Comparison of ENCODE assay signal across 8 cellular contexts in the genomic region with DNA sequence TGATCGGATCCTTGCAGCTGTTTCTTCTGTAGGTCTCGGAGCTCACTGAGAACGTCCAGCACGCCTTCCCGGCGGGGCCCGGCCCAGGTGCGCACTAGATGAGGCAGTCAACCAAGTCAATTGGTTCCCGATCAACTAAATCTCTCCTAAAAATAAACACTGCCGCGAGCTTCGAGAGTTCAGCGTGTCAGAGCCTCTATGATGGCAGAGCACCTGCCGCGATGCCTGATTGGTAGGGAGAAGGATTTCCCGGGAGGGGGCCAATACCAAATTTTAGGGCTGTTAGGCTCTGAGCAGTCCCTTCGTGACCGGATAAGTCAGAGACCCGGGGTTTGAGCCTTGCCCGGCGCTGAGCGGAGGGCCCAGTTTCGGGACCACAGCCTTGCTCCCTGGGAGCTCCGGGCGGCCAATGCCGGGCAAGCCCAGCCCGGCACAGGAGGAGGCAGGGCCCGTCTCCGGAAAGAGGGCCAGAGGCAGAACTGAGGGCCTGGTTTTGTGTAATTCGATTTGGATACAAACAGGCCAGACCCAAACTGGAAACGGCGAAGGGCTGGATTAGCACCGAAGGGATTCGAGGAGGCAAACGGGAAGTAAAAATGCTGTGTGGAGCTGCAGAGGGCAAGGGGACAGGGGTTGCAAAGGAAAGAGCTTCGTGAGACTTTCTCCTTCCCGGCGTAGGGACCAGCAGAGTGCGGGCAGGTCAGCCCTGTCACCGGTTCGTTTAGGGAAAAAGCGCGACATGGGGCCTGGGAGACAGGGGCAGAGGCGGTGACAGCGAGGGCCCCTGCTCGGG. TPM values are rescaled to one million over a fixed set of nuclear protein-coding genes. Genes with fewer than 3 reads are reported as not detected.
DNase-seq lines count a peak whose midpoint lies in the region; ATAC-seq, FAIRE-seq and TF ChIP-seq lines count a peak whose summit lies in the region.

No MANE protein-coding gene starts in this region.

- peak overlapping the region; percentile 26 for H3K4me2 ChIP-seq in OCI-LY3 (ENCODE audit: low read length)

- H3K36me3 Mint-ChIP-seq in activated CD4-positive, alpha-beta T cell treated with anti-CD3 and anti-CD28 coated beads, Interleukin-2, amount 10 ng/mL, durations not matched to agents 24 days and 14 days (ENCODE audit: low read depth): no peaks in the 10 kb centered on the region

- H4K20me1 ChIP-seq in OCI-LY3 (ENCODE audit: insufficient read depth, low read length): no peaks in the 10 kb centered on the region

- ATAC-seq in pancreas (peak; percentile 42 to 57 (median 46)), HG03469 (IDR thresholded peaks at IDR 0.05; ENCODE audit: unreplicated experiment) (no peak)

- peaks cover 4% of the 10 kb centered on the region for H3K4me1 Mint-ChIP-seq in activated CD4-positive, alpha-beta T cell treated with anti-CD3 and anti-CD28 coated beads, Interleukin-2, amount 10 ng/mL, durations not matched to agents 24 days and 14 days

- 13 to 14% methylated on average over 42 to 46 of the region's 46 CpGs for WGBS in pancreas, 2 donors

- DNase-seq in activated CD4-positive, alpha-beta T cell treated with anti-CD3 and anti-CD28 coated beads, Interleukin-2, amount 10 ng/mL, durations not matched to agents 24 days and 14 days: peak; percentile 58
- no peak for DNase-seq in activated CD4-positive, alpha-beta T cell treated with anti-CD3 and anti-CD28 coated beads, Interleukin-2, amount 50 U/mL, for 1 hour
- DNase-seq in epithelial cell of proximal tubule (ENCODE audit: low read depth): no peak
- peak in 3 of 6 donors; percentile 28 to 57 (median 38) for DNase-seq in pancreas
- DNase-seq in kidney glomerular epithelial cell (lab: John Stamatoyannopoulos, UW): no peak
- no peak for DNase-seq in AML-193 (lab: John Stamatoyannopoulos, UW)

- H3K27ac Mint-ChIP-seq in activated CD4-positive, alpha-beta T cell treated with anti-CD3 and anti-CD28 coated beads, Interleukin-2, amount 10 ng/mL, durations not matched to agents 24 days and 14 days: no peak overlapping the region

- H3K4me3 ChIP-seq in OCI-LY3 (ENCODE audit: low read length) (peak overlapping the region; percentile 35; the same call in 1 of the 2 replicates), epithelial cell of proximal tubule (ENCODE audit: low read depth, low read length) (peak overlapping the region; percentile 17), pancreas (peak overlapping the region; percentile 19 to 49 (median 34))

- H3K36me3 ChIP-seq in OCI-LY3 (replicated peaks; ENCODE audit: low read depth, low read length): no peaks in the 10 kb centered on the region
- H3K36me3 ChIP-seq in pancreas: no peaks in the 10 kb centered on the region

- TF ChIP-seq CTCF in OCI-LY3 (IDR thresholded peaks at IDR 0.05; ENCODE audit: low read depth, low read length): no peak
- TF ChIP-seq CTCF in epithelial cell of proximal tubule (conservative IDR thresholded peaks at IDR 0.05; ENCODE audit: low read depth, low read length): no peak
- TF ChIP-seq CTCF in pancreas (IDR thresholded peaks at IDR 0.05): no peak

- H3K4me1 ChIP-seq in OCI-LY3 (ENCODE audit: low read length) (peaks cover 4% of the 10 kb centered on the region; the same call in 1 of the 2 replicates), pancreas (peaks cover 0 to 6% (median 4%) of the 10 kb centered on the region in 3 donors)

- no peak overlapping the region for H2AFZ ChIP-seq in OCI-LY3 (ENCODE audit: low read depth, low read length)

- intact Hi-C loops in activated CD4-positive, alpha-beta T cell treated with anti-CD3 and anti-CD28 coated beads, Interleukin-2, amount 10 ng/mL, durations not matched to agents 24 days and 14 days (cut with micrococcal nuclease): loop anchor here (5.0 kb wide), 1 partner anchor 542 kb away; the partner anchor contains the start of gene RELN
- intact Hi-C loops in pancreas (cut with DNase I): no loop called here

- no peak for FAIRE-seq in pancreas (lab: Jason Lieb, UNC)

- H3K9ac ChIP-seq in OCI-LY3 (ENCODE audit: low read length): no peak overlapping the region

- H3K79me2 ChIP-seq in OCI-LY3 (ENCODE audit: low read length): no peaks in the 10 kb centered on the region

- no peaks in the 10 kb centered on the region for H3K9me3 Mint-ChIP-seq in activated CD4-positive, alpha-beta T cell treated with anti-CD3 and anti-CD28 coated beads, Interleukin-2, amount 10 ng/mL, durations not matched to agents 24 days and 14 days

- H3K4me3 Mint-ChIP-seq in activated CD4-positive, alpha-beta T cell treated with anti-CD3 and anti-CD28 coated beads, Interleukin-2, amount 10 ng/mL, durations not matched to agents 24 days and 14 days: peak overlapping the region; percentile 81

- H3K9me3 ChIP-seq in OCI-LY3 (ENCODE audit: insufficient read depth, low read length) (no peaks in the 10 kb centered on the region), pancreas (no peaks in the 10 kb centered on the region)

- H3K27ac ChIP-seq in OCI-LY3 (ENCODE audit: low read length) (no peak overlapping the region), pancreas (no peak overlapping the region)

- peaks cover 35% of the 10 kb centered on the region for H3K27me3 ChIP-seq in OCI-LY3 (ENCODE audit: low read depth, low read length)
- H3K27me3 ChIP-seq in pancreas: peaks cover 0 to 9% (median 3%) of the 10 kb centered on the region in 4 donors

- H3K27me3 Mint-ChIP-seq in activated CD4-positive, alpha-beta T cell treated with anti-CD3 and anti-CD28 coated beads, Interleukin-2, amount 10 ng/mL, durations not matched to agents 24 days and 14 days: peaks cover 61% of the 10 kb centered on the region

RNA-seq across cellular contexts. Expression of gene SLC26A5, which starts 0.6 kb away (rescaled TPM):
- total RNA-seq in activated CD4-positive, alpha-beta T cell treated with anti-CD3 and anti-CD28 coated beads, Interleukin-2, amount 10 ng/mL, durations not matched to agents 24 days and 14 days: not detected in 2 replicates
- total RNA-seq in epithelial cell of proximal tubule (not detected in 2 replicates), pancreas (under 1 TPM in 4 of 6 donors, not detected in 2; 0.09 to 0.34 (median 0.17) TPM)
- under 1 TPM in 1 of 2 donors, not detected in 1; 0.19 TPM for polyA plus RNA-seq in pancreas
